8 cellular contexts compared by ENCODE assay signal in the genomic region with DNA sequence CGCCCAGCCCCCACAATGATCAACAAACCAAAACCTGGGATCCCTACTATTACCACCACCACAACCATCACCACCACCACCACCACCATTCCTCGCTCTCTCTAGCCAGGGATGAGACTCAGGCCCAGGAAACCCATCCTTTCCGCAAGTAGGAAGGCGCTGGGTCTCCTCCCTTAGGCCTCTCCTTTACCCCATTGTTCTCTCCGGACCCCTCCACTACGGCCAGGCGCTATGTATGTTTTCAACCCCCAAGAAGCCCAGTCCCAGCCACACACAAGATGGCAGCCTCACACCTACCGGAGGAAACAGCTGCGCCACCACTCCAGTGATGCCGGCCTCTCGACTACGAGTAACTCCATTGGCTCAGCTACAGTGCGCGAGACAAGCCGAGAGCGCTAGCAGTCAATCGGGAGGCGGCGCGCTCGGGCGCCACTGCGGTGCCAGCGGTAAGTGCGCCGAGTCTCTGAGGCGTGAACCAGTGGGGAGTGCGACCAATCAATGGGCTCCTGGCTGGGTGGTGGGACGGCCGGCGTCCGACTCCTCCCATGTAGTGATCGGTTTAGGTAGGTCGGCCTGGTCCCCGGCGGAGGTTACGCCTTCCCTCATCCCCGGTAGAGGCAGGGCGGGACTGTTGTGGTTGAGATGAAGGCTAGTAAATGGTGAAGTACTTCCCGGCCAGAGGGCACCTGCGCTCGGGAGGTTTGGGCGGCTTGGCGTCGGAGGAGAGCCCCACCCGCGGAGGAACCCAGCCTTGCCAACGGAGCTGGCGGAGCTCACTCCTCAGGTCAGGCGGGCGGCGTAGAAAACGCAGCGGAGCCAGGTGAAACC. TPM values are rescaled to one million over a fixed set of nuclear protein-coding genes. Genes with fewer than 3 reads are reported as not detected.
DNase-seq lines count a peak whose midpoint lies in the region; ATAC-seq, FAIRE-seq and TF ChIP-seq lines count a peak whose summit lies in the region.

A gene (minus strand): TSS at position 376 of the 828 bp plus-strand sequence. CDS start 61,154 bp downstream, outside the sequence.
A gene with protein sequence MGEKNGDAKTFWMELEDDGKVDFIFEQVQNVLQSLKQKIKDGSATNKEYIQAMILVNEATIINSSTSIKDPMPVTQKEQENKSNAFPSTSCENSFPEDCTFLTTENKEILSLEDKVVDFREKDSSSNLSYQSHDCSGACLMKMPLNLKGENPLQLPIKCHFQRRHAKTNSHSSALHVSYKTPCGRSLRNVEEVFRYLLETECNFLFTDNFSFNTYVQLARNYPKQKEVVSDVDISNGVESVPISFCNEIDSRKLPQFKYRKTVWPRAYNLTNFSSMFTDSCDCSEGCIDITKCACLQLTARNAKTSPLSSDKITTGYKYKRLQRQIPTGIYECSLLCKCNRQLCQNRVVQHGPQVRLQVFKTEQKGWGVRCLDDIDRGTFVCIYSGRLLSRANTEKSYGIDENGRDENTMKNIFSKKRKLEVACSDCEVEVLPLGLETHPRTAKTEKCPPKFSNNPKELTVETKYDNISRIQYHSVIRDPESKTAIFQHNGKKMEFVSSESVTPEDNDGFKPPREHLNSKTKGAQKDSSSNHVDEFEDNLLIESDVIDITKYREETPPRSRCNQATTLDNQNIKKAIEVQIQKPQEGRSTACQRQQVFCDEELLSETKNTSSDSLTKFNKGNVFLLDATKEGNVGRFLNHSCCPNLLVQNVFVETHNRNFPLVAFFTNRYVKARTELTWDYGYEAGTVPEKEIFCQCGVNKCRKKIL (plus strand): TSS at position 586 of the 828 bp plus-strand sequence. CDS start 7,620 bp downstream, outside the sequence.

- peak; percentile 97 for ATAC-seq in HG02870 (IDR thresholded peaks at IDR 0.05; ENCODE audit: unreplicated experiment)
- peak; percentile 92 for ATAC-seq in T-helper 17 cell
- peak; percentile 96 to 98 (median 97) for ATAC-seq in psoas muscle

- peaks cover 0 to 32% of the 10 kb centered on the region in 2 donors for H3K4me1 ChIP-seq in right atrium auricular region
- H3K4me1 ChIP-seq in psoas muscle: peaks cover 5% of the 10 kb centered on the region

- H3K4me3 Mint-ChIP-seq in T-helper 17 cell: peak within 1 kb of the TSS; percentile 86

- peak; percentile 90 for FAIRE-seq in urothelium cell line (lab: Jason Lieb, UNC)

- H3K4me1 Mint-ChIP-seq in T-helper 17 cell: peaks cover 21% of the 10 kb centered on the region

- H3K27me3 ChIP-seq in right atrium auricular region (no peaks in the 10 kb centered on the region), psoas muscle (ENCODE audit: insufficient read depth in 3 of 3, low read length in 2 of 3) (no peaks in the 10 kb centered on the region)

- in situ Hi-C loops in GM13976 (cut with MboI; ENCODE audit: low sequenced_read_pairs, unreplicated experiment): no loop called here

- no peaks in the 10 kb centered on the region for H3K27me3 Mint-ChIP-seq in T-helper 17 cell

- DNase-seq in GM13976 (ENCODE audit: low spot score) (peak; percentile 95), NCI-H146 (lab: John Stamatoyannopoulos, UW) (peak; percentile 99), T-helper 17 cell (peak; percentile 96 to 99 (median 97)), anterior cingulate cortex (lab: John Stamatoyannopoulos, UW) (peak; percentile 82 to 100 (median 99)), right atrium auricular region (ENCODE audit: low spot score) (peak; percentile 99), psoas muscle (peak; percentile 98 to 99), urothelium cell line (ENCODE audit: low spot score) (peak; percentile 92)

- WGBS in psoas muscle, 3 donors: 1 to 2% (median 1%) methylated on average over 54 of the region's 54 CpGs

- H3K27ac Mint-ChIP-seq in T-helper 17 cell: peak within 1 kb of the TSS; percentile 83

- H3K36me3 ChIP-seq in right atrium auricular region (no peaks in the 10 kb centered on the region), psoas muscle (ENCODE audit: insufficient read depth in 1 of 2, low read depth in 1 of 2) (no peaks in the 10 kb centered on the region)

- intact Hi-C loops in psoas muscle (cut with DNase I): loop anchor here (2.0 to 5.0 kb wide), 2 partner anchors 48 to 53 kb away; no protein-coding TSS in a partner anchor

- H3K9me3 ChIP-seq in T-helper 17 cell (ENCODE audit: control insufficient read depth, low read length, poor library complexity, severe bottlenecking): no peaks in the 10 kb centered on the region
- H3K9me3 ChIP-seq in right atrium auricular region: no peaks in the 10 kb centered on the region
- no peaks in the 10 kb centered on the region for H3K9me3 ChIP-seq in psoas muscle

- H3K27ac ChIP-seq in right atrium auricular region (peak within 1 kb of the TSS; percentile 97), psoas muscle (peak within 1 kb of the TSS; percentile 81)

- peak; percentile 11 for TF ChIP-seq CTCF in GM13976 (IDR thresholded peaks at IDR 0.05; ENCODE audit: borderline replicate concordance, control extremely low read depth, extremely low read depth, insufficient read depth, missing control alignments)
- peak in 1 of 2 donors; percentile 44 for TF ChIP-seq CTCF in right atrium auricular region (IDR thresholded peaks at IDR 0.05)
- peak; percentile 17 for TF ChIP-seq CTCF in psoas muscle (IDR thresholded peaks at IDR 0.05)

- no peaks in the 10 kb centered on the region for H3K36me3 Mint-ChIP-seq in T-helper 17 cell (ENCODE audit: low read depth)

- H3K4me3 ChIP-seq in right atrium auricular region (peak within 1 kb of the TSS; percentile 84), psoas muscle (peak within 1 kb of the TSS; percentile 80)

RNA-seq across cellular contexts. Expression of the first gene that starts in this region (rescaled TPM):
- 1 to 10 TPM; 3.4 to 5.9 TPM for total RNA-seq in T-helper 17 cell
- 10 to 100 TPM; 24.3 to 27.1 TPM for total RNA-seq in right atrium auricular region
- 1 to 10 TPM; 1.8 to 6.1 (median 4.2) TPM for total RNA-seq in psoas muscle
- polyA plus RNA-seq in psoas muscle: 10 to 100 TPM in 1 of 3 donors, 1 to 10 TPM in 2; 1.5 to 13.3 (median 2.6) TPM

RNA-seq across cellular contexts. Expression of the second gene that starts in this region (rescaled TPM):
- total RNA-seq in T-helper 17 cell: 10 to 100 TPM; 15.9 to 17.9 TPM
- 10 to 100 TPM in 1 of 2 donors, 1 to 10 TPM in 1; 7.3 to 12.4 TPM for total RNA-seq in right atrium auricular region
- total RNA-seq in psoas muscle: 1 to 10 TPM; 1.7 to 7.9 (median 5.5) TPM
- polyA plus RNA-seq in psoas muscle: 1 to 10 TPM; 2.1 to 5.4 (median 2.5) TPM

Comparison
In these comparisons a context has a peak if more than half of its experiments do, and no peak if none do; other contexts are left out.
1. Peak in every context shown above with its lines: DNase-seq, ATAC-seq, H3K4me3 ChIP-seq and H3K27ac ChIP-seq.